9 cellular contexts compared by ENCODE assay signal in genomic region chr11:128508785-128509518, GRCh38.
DNase-seq lines count a peak whose midpoint lies in the region; ATAC-seq, FAIRE-seq and TF ChIP-seq lines count a peak whose summit lies in the region.
"Had no signal": no experiment of that assay in that cellular context is flagged by ENCODE, and none has a peak within 500 bp of the region (broad histone marks: within the 10 kb centered on the region; RNA-seq: fewer than 3 reads in every experiment).

No MANE protein-coding gene starts in this region.

- H3K27me3 Mint-ChIP-seq in CD8-positive, alpha-beta T cell (ENCODE audit: low read depth) = no peaks in the 10 kb centered on the region

- no peak overlapping the region for H3K9ac ChIP-seq in GM12878 (ENCODE audit: control insufficient read depth, insufficient read depth, low read length)
- no peak overlapping the region for H3K9ac ChIP-seq in kidney (ENCODE audit: low read length in 2 of 2)

- SMC1A ChIA-PET in GM12878 (lab: Charles Lee; ENCODE audit: uncharacterized antibody, unreplicated experiment) = interaction anchor here (0.9 to 5.4 kb wide), 12 partner anchors 8 to 209 kb away, joined by 3 to 52 read pairs (median 5); no protein-coding TSS in a partner anchor

- no peaks in the 10 kb centered on the region; the same call in 1 of the 2 replicates for H4K20me1 ChIP-seq in GM12878 (ENCODE audit: control insufficient read depth, insufficient read depth)

- H3K36me3 Mint-ChIP-seq in CD8-positive, alpha-beta T cell = peaks cover 94% of the 10 kb centered on the region

- ATAC-seq in CD8-positive, alpha-beta T cell = peak; percentile 34
- ATAC-seq in GM12878 = no peak
- ATAC-seq in GM21390 (IDR thresholded peaks at IDR 0.05; ENCODE audit: unreplicated experiment) = no peak

- TF ChIP-seq EP300 in GM12878 (IDR thresholded peaks at IDR 0.05; ENCODE audit: borderline replicate concordance in 1 of 2, control insufficient read depth in 1 of 2, low read depth in 2 of 2, low read length in 2 of 2) = no peak

- intact Hi-C loops in CD8-positive, alpha-beta T cell (cut with DNase I, micrococcal nuclease) = loop anchor here (1.0 to 10.0 kb wide), 8 partner anchors 7 to 474 kb away; no protein-coding TSS in a partner anchor
- intact Hi-C loops in GM12878 (cut with micrococcal nuclease; ENCODE audit: unreplicated experiment) = no loop called here
- intact Hi-C loops in kidney (cut with DNase I) = no loop called here

- DNase-seq in CD8-positive, alpha-beta T cell = peak in 2 of 7 experiments; percentile 58 to 63
- DNase-seq in GM12878 (ENCODE audit: low read depth, low spot score) = no peak
- DNase-seq in kidney = no peak
- DNase-seq in HPDE6-E6E7 (ENCODE audit: extremely low spot score) = no peak
- no peak for DNase-seq in stimulated activated CD4-positive, alpha-beta T cell treated with anti-CD3 and anti-CD28 coated beads, Interleukin-15, amount 100 ng/mL, for 24 hours

- H3K4me3 ChIP-seq in CD8-positive, alpha-beta T cell (ENCODE audit: low read depth, low read length) = peak overlapping the region; percentile 94
- 0 out of 2 replicates have a peak overlapping the region, but pooled peaks have one; percentile 11 for H3K4me3 ChIP-seq in GM12878
- no peak overlapping the region for H3K4me3 ChIP-seq in muscle layer of duodenum (ENCODE audit: low read depth in 1 of 2, low read length in 2 of 2)
- peak overlapping the region in 1 of 2 donors; percentile 3 for H3K4me3 ChIP-seq in kidney (ENCODE audit: low read length in 2 of 2)
- H3K4me3 ChIP-seq: coronary artery had no signal

- 49% methylated on average over 7 of the region's 7 CpGs for WGBS in GM12878 (ENCODE audit: insufficient coverage, insufficient replicate concordance, low lambda C conversion rate, missing lambda C conversion rate)

- RAD21 ChIA-PET in GM12878 (lab: Charles Lee; ENCODE audit: unreplicated experiment) = interaction anchor here (2.9 kb wide), 1 partner anchor 10 kb away, joined by 16 read pairs; no protein-coding TSS in a partner anchor

- TF ChIP-seq CTCF in CD8-positive, alpha-beta T cell (IDR thresholded peaks at IDR 0.05) = no peak
- TF ChIP-seq CTCF in GM12878 (IDR thresholded peaks at IDR 0.05 in 2 of 3, conservative IDR thresholded peaks at IDR 0.05 in 1 of 3; ENCODE audit: control insufficient read depth in 2 of 3, extremely low read depth in 1 of 3, insufficient read depth in 1 of 3, low read depth in 3 of 3, low read length in 3 of 3) (no peak), kidney (IDR thresholded peaks at IDR 0.05; ENCODE audit: borderline replicate concordance, extremely low read depth, insufficient read depth) (no peak)

- H3K4me2 ChIP-seq in GM12878 (ENCODE audit: control insufficient read depth, insufficient read depth) = peak overlapping the region; percentile 60; the same call in 1 of the 2 replicates

- peaks cover 100% of the 10 kb centered on the region for H3K4me1 ChIP-seq in CD8-positive, alpha-beta T cell (ENCODE audit: insufficient read depth, low read length)
- H3K4me1 ChIP-seq in GM12878 (ENCODE audit: control insufficient read depth, insufficient read depth, low read length) = peaks cover 31% of the 10 kb centered on the region
- H3K4me1 ChIP-seq in muscle layer of duodenum (ENCODE audit: control insufficient read depth in 1 of 2, insufficient read depth in 2 of 2, low read length in 2 of 2) = peaks cover 19 to 54% of the 10 kb centered on the region in 2 donors
- H3K4me1 ChIP-seq in kidney (ENCODE audit: control insufficient read depth in 1 of 2, insufficient read depth in 1 of 2, low read depth in 1 of 2, low read length in 2 of 2) = peaks cover 18 to 39% of the 10 kb centered on the region in 2 donors

- H3K9me3 Mint-ChIP-seq in CD8-positive, alpha-beta T cell = no peaks in the 10 kb centered on the region

- in situ Hi-C loops in GM12878 (cut with MboI) = no loop called here

- H3K27me3 ChIP-seq in CD8-positive, alpha-beta T cell (ENCODE audit: insufficient read depth, low read length) = no peaks in the 10 kb centered on the region
- H3K27me3 ChIP-seq in GM12878 (replicated peaks in 1 of 2; ENCODE audit: control insufficient read depth in 2 of 2, insufficient read depth in 2 of 2, low read length in 1 of 2) (no peaks in the 10 kb centered on the region), muscle layer of duodenum (ENCODE audit: low read depth, low read length) (no peaks in the 10 kb centered on the region)

- H3K27ac Mint-ChIP-seq in CD8-positive, alpha-beta T cell = peak overlapping the region; percentile 98

- no peaks in the 10 kb centered on the region for H3K9me3 ChIP-seq in CD8-positive, alpha-beta T cell (ENCODE audit: low read length)
- H3K9me3 ChIP-seq in KOPT-K1 (ENCODE audit: insufficient read depth, low read length, poor library complexity, severe bottlenecking) (no peaks in the 10 kb centered on the region), GM12878 (replicated peaks; ENCODE audit: control insufficient read depth, insufficient read depth, low read length) (no peaks in the 10 kb centered on the region), muscle layer of duodenum (ENCODE audit: control insufficient read depth in 1 of 2, low read length in 2 of 2) (no peaks in the 10 kb centered on the region), kidney (ENCODE audit: control insufficient read depth in 1 of 2, low read length in 2 of 2) (no peaks in the 10 kb centered on the region)

- TF ChIP-seq RAD21 in GM12878 (IDR thresholded peaks at IDR 0.05; ENCODE audit: insufficient read depth, low read depth, low read length) = no peak

- peak overlapping the region; percentile 84 for H3K4me3 Mint-ChIP-seq in CD8-positive, alpha-beta T cell

- CTCF ChIA-PET in CD8-positive, alpha-beta T cell (lab: Charles Lee) = interaction anchor here (0.7 to 16.8 kb wide), 14 partner anchors 4 to 322 kb away, joined by 3 to 173 read pairs (median 4); no protein-coding TSS in a partner anchor
- CTCF ChIA-PET in GM12878 (lab: Yijun Ruan, JAX) = interaction anchor here (0.7 to 4.6 kb wide), 4 partner anchors 10 to 322 kb away, joined by 3 to 24 read pairs (median 6); no protein-coding TSS in a partner anchor

- no peak overlapping the region for H2AFZ ChIP-seq in GM12878 (ENCODE audit: control insufficient read depth, low read depth, low read length)

- BruUV-seq in GM12878 (replicated peaks; lab: Mats Ljungman, UMichigan) = no TSS peak

- peaks cover 97% of the 10 kb centered on the region for H3K4me1 Mint-ChIP-seq in CD8-positive, alpha-beta T cell (ENCODE audit: low read depth)

- H3K27ac ChIP-seq in CD8-positive, alpha-beta T cell (ENCODE audit: low read depth, low read length) = peak overlapping the region; percentile 48
- H3K27ac ChIP-seq in KOPT-K1 (ENCODE audit: low read depth, low read length, poor library complexity, severe bottlenecking) = peak overlapping the region; percentile 2
- no peak overlapping the region for H3K27ac ChIP-seq in GM12878 (ENCODE audit: control insufficient read depth, insufficient read depth)
- peak overlapping the region; percentile 82 for H3K27ac ChIP-seq in muscle layer of duodenum (ENCODE audit: low read length)
- H3K27ac ChIP-seq in kidney (ENCODE audit: low read depth in 2 of 2, low read length in 2 of 2) = no peak overlapping the region

- peaks cover 98% of the 10 kb centered on the region for H3K79me2 ChIP-seq in GM12878 (ENCODE audit: control insufficient read depth, insufficient read depth, low read length)

- POLR2A ChIA-PET in CD8-positive, alpha-beta T cell (lab: Charles Lee) = interaction anchor here (0.7 to 16.4 kb wide), 13 partner anchors 5 to 219 kb away, joined by 3 to 270 read pairs (median 5); no protein-coding TSS in a partner anchor
- POLR2A ChIA-PET in GM12878 (lab: Charles Lee) = interaction anchor here (0.8 to 2.5 kb wide), 5 partner anchors 9 to 115 kb away, joined by 3 to 9 read pairs (median 7); no protein-coding TSS in a partner anchor

- FAIRE-seq in GM12878 (lab: Jason Lieb, UNC) (no peak), kidney (lab: Jason Lieb, UNC) (no peak)

- H3K36me3 ChIP-seq in CD8-positive, alpha-beta T cell (ENCODE audit: insufficient read depth, low read length) = peaks cover 26% of the 10 kb centered on the region
- H3K36me3 ChIP-seq in KOPT-K1 (ENCODE audit: insufficient read depth, low read length) = peaks cover 98% of the 10 kb centered on the region
- H3K36me3 ChIP-seq in GM12878 (ENCODE audit: control insufficient read depth in 2 of 2, insufficient read depth in 2 of 2, low read length in 1 of 2) = peaks cover 9 to 16% of the 10 kb centered on the region in 2 experiments
- H3K36me3 ChIP-seq in muscle layer of duodenum (ENCODE audit: control insufficient read depth in 1 of 2, insufficient read depth in 2 of 2, low read length in 2 of 2) = peaks cover 0 to 10% of the 10 kb centered on the region in 2 donors
- H3K36me3 ChIP-seq in kidney (ENCODE audit: control insufficient read depth in 1 of 2, insufficient read depth in 2 of 2, low read length in 2 of 2) = peaks cover 0 to 8% of the 10 kb centered on the region in 2 donors

- TF ChIP-seq POLR2A in GM12878 (IDR thresholded peaks at IDR 0.05; ENCODE audit: low read depth, low read length) = no peak

TF ChIP-seq in GM12878, 131 proteins besides CTCF, POLR2A, EP300 and RAD21 (continues in another document):
- no peak for TF ChIP-seq LARP7 (IDR thresholded peaks at IDR 0.05)
- TF ChIP-seq FOS (IDR thresholded peaks at IDR 0.05; ENCODE audit: borderline replicate concordance, extremely low read depth, insufficient read length) = no peak
- no peak for TF ChIP-seq TCF7 (IDR thresholded peaks at IDR 0.05; ENCODE audit: borderline replicate concordance)
- no peak for TF ChIP-seq REST (IDR thresholded peaks at IDR 0.05; ENCODE audit: low read depth, low read length)

Comparison
In these comparisons a context has a peak if more than half of its experiments do, and no peak if none do; other contexts are left out.
1. H3K27ac ChIP-seq: peak in CD8-positive, alpha-beta T cell (single experiment), KOPT-K1 (single experiment) and muscle layer of duodenum (single experiment); none in GM12878 (single experiment) and kidney (0 of 2).
2. H3K4me3 ChIP-seq: peak in CD8-positive, alpha-beta T cell (single experiment) and GM12878 (single experiment); none in muscle layer of duodenum (0 of 2).
3. intact Hi-C loops: an anchor here in CD8-positive, alpha-beta T cell (1.0 to 10.0 kb wide); none called in GM12878 and kidney.